ENCODE assay signal across 1 cellular context in the genomic region with DNA sequence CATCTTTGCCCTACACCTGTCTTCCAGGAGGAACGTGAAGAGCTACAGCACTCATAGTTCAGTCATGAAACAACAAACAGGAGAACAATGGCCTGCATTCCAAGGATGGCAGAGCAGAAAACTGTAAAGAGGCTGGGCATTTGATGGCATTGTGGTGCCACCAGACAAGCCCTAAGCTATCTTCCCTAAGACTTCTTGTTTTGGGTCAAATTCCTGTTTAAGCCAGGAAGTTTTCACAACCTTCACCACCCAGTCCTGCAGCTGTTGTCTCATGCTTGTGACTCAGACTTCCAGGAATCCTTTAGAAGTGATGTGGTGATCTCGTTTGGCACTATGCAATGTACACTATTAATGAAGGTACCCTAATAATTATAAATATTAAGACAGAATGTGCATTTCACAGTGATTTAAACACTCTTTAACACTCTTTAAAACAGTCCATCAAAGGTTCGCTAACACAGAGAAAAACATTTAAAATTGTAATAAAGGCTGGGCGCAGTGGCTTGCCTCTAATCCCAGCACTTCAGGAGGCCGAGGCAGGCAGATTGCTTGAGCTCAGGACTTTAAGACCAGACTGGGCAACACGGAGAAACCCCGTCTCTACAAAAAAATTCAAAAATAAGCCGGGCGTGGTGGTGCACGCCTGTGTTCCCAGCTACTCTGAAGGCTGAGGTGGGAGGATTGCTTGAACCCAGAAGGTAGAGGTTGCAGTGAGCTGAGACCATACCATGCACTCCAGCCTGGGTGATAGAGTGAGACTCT.
TF ChIP-seq lines count a peak whose summit lies in the region.

No MANE protein-coding gene starts in this region.

TF ChIP-seq in HepG2, 621 proteins besides CTCF, POLR2A, EP300 and RAD21 (continued from another document):
- TF ChIP-seq, protein P1, sequence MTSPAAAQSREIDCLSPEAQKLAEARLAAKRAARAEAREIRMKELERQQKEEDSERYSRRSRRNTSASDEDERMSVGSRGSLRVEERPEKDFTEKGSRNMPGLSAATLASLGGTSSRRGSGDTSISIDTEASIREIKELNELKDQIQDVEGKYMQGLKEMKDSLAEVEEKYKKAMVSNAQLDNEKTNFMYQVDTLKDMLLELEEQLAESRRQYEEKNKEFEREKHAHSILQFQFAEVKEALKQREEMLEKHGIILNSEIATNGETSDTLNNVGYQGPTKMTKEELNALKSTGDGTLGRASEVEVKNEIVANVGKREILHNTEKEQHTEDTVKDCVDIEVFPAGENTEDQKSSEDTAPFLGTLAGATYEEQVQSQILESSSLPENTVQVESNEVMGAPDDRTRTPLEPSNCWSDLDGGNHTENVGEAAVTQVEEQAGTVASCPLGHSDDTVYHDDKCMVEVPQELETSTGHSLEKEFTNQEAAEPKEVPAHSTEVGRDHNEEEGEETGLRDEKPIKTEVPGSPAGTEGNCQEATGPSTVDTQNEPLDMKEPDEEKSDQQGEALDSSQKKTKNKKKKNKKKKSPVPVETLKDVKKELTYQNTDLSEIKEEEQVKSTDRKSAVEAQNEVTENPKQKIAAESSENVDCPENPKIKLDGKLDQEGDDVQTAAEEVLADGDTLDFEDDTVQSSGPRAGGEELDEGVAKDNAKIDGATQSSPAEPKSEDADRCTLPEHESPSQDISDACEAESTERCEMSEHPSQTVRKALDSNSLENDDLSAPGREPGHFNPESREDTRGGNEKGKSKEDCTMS (CRISPR knock-in tag; conservative IDR thresholded peaks at IDR 0.05) = no peak
- TF ChIP-seq FOSL2 (CRISPR knock-in tag; IDR thresholded peaks at IDR 0.05) (peak; percentile 81), SAP130 (CRISPR knock-in tag; IDR thresholded peaks at IDR 0.05; ENCODE audit: low read depth) (peak; percentile 43), ZNF83 (CRISPR knock-in tag; IDR thresholded peaks at IDR 0.05; ENCODE audit: borderline replicate concordance) (no peak)
